ENCODE assay signal across 8 cellular contexts in the genomic region with DNA sequence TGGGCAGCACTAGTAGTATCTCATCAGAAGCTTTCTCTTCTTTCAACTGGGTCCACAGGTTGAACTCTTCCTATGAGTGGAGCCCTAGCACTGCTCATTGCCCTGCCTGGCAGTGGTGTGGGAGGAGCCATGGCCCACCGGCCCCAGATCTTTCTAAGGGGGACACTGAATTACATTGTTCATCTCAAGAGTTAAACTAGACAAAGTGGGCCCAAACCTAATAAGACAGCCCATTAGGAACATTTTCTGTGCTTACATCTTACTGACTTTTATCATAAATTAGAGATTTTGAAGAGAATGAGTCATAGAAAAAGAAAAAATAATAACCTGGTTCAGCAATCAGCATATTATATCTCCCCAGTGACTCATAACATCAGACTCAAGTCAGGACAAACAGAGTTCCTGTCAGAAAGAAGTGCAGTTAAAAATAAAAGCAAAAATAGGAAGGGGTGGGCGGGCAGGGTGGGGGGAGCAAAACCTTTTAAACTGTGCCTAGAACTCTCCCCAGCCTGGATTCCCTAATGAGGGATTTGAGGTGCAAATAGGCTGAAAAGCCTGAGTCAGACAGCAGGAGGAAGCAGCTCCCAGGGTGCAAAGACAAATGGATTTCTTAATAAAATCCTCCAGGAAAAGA.
A peak's percentile ranks its signal among the peaks of the same experiment; 100 is the strongest.
DNase-seq lines count a peak whose midpoint lies in the region; ATAC-seq, FAIRE-seq and TF ChIP-seq lines count a peak whose summit lies in the region.

No MANE protein-coding gene starts in this region.

- H3K4me2 ChIP-seq in neural cell (ENCODE audit: low read length): no peak overlapping the region

- intact Hi-C loops in adrenal gland (cut with DNase I): no loop called here

- H3K27ac ChIP-seq in KOPT-K1 (ENCODE audit: low read depth, low read length, poor library complexity, severe bottlenecking): peak overlapping the region; percentile 18
- peak overlapping the region in 3 of 5 donors; percentile 13 to 65 (median 34) for H3K27ac ChIP-seq in adrenal gland
- H3K27ac ChIP-seq in neural cell (ENCODE audit: low read length): no peak overlapping the region

- H3K36me3 ChIP-seq in KOPT-K1 (ENCODE audit: insufficient read depth, low read length) (no peaks in the 10 kb centered on the region), adrenal gland (replicated peaks in 1 of 2) (no peaks in the 10 kb centered on the region), neural cell (ENCODE audit: insufficient read depth, low read length) (no peaks in the 10 kb centered on the region)

- H3K9ac ChIP-seq in neural cell (ENCODE audit: low read length): no peak overlapping the region

- peaks cover 9 to 16% of the 10 kb centered on the region in 2 donors for H3K4me1 ChIP-seq in adrenal gland (replicated peaks in 1 of 2)

- ATAC-seq in GM19455 (IDR thresholded peaks at IDR 0.05; ENCODE audit: unreplicated experiment): peak; percentile 61
- ATAC-seq in GM19324 (IDR thresholded peaks at IDR 0.05; ENCODE audit: low FRiP score, unreplicated experiment): no peak

- H3K9me3 ChIP-seq in KOPT-K1 (ENCODE audit: insufficient read depth, low read length, poor library complexity, severe bottlenecking) (no peaks in the 10 kb centered on the region), adrenal gland (replicated peaks in 1 of 3) (no peaks in the 10 kb centered on the region), neural cell (ENCODE audit: low read length) (no peaks in the 10 kb centered on the region)

- no peak for TF ChIP-seq POLR2A in adrenal gland (IDR thresholded peaks at IDR 0.05)

- H3K27me3 ChIP-seq in adrenal gland: no peaks in the 10 kb centered on the region
- H3K27me3 ChIP-seq in neural cell (ENCODE audit: insufficient read depth, low read depth, low read length): no peaks in the 10 kb centered on the region

- FAIRE-seq in GM19239 (lab: Jason Lieb, UNC): no peak

- no peak overlapping the region for H2AFZ ChIP-seq in neural cell (ENCODE audit: low read depth, low read length)

- DNase-seq in adrenal gland: no peak
- no peak for DNase-seq in GM19239 (ENCODE audit: insufficient read length, low spot score)
- no peak for DNase-seq in NCI-H82 treated with DMSO at 0.1 percent for 48 hours (lab: John Stamatoyannopoulos, UW; ENCODE audit: unreplicated experiment)
- DNase-seq in NCI-H2196 treated with DMSO at 0.1 percent for 48 hours (lab: John Stamatoyannopoulos, UW; ENCODE audit: unreplicated experiment): no peak

- no peak for TF ChIP-seq RAD21 in neural cell (conservative IDR thresholded peaks at IDR 0.05)

- H3K79me2 ChIP-seq in neural cell (replicated peaks; ENCODE audit: insufficient read depth, low read length): no peaks in the 10 kb centered on the region

- H4K20me1 ChIP-seq in neural cell (ENCODE audit: insufficient read depth): no peaks in the 10 kb centered on the region

- H3K4me3 ChIP-seq in adrenal gland: peak overlapping the region in 1 of 4 donors; percentile 12
- H3K4me3 ChIP-seq in neural cell (ENCODE audit: low read length): peak overlapping the region; percentile 7

- no peak for TF ChIP-seq EP300 in neural cell (conservative IDR thresholded peaks at IDR 0.05; ENCODE audit: poor library complexity, severe bottlenecking)

- TF ChIP-seq CTCF in adrenal gland (IDR thresholded peaks at IDR 0.05): no peak
- TF ChIP-seq CTCF in neural cell (IDR thresholded peaks at IDR 0.05; ENCODE audit: poor library complexity, severe bottlenecking): no peak

- no peaks in the 10 kb centered on the region for H3F3A ChIP-seq in neural cell (ENCODE audit: insufficient read depth, low read length, poor library complexity, severe bottlenecking)

- 9 to 27% (median 19%) methylated on average over 2 of the region's 2 CpGs for WGBS in adrenal gland, 4 donors

- no peaks in the 10 kb centered on the region for H3K9me2 ChIP-seq in neural cell (ENCODE audit: insufficient read depth, low read length)

TF ChIP-seq in neural cell, 6 proteins besides CTCF, POLR2A, EP300 and RAD21:
- no peak for TF ChIP-seq MXI1 (conservative IDR thresholded peaks at IDR 0.05; ENCODE audit: poor library complexity, severe bottlenecking)
- no peak for TF ChIP-seq EZH2 (IDR thresholded peaks at IDR 0.05; ENCODE audit: borderline replicate concordance, insufficient read depth, low read length, poor library complexity, severe bottlenecking)
- TF ChIP-seq, protein P1, sequence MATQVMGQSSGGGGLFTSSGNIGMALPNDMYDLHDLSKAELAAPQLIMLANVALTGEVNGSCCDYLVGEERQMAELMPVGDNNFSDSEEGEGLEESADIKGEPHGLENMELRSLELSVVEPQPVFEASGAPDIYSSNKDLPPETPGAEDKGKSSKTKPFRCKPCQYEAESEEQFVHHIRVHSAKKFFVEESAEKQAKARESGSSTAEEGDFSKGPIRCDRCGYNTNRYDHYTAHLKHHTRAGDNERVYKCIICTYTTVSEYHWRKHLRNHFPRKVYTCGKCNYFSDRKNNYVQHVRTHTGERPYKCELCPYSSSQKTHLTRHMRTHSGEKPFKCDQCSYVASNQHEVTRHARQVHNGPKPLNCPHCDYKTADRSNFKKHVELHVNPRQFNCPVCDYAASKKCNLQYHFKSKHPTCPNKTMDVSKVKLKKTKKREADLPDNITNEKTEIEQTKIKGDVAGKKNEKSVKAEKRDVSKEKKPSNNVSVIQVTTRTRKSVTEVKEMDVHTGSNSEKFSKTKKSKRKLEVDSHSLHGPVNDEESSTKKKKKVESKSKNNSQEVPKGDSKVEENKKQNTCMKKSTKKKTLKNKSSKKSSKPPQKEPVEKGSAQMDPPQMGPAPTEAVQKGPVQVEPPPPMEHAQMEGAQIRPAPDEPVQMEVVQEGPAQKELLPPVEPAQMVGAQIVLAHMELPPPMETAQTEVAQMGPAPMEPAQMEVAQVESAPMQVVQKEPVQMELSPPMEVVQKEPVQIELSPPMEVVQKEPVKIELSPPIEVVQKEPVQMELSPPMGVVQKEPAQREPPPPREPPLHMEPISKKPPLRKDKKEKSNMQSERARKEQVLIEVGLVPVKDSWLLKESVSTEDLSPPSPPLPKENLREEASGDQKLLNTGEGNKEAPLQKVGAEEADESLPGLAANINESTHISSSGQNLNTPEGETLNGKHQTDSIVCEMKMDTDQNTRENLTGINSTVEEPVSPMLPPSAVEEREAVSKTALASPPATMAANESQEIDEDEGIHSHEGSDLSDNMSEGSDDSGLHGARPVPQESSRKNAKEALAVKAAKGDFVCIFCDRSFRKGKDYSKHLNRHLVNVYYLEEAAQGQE (IDR thresholded peaks at IDR 0.05; ENCODE audit: borderline replicate concordance): no peak
- TF ChIP-seq SMC3 (conservative IDR thresholded peaks at IDR 0.05; ENCODE audit: poor library complexity): no peak
- no peak for TF ChIP-seq TAF1 (IDR thresholded peaks at IDR 0.05; ENCODE audit: low read depth)
- TF ChIP-seq POLR2AphosphoS5 (IDR thresholded peaks at IDR 0.05): no peak
